8 cellular contexts compared by ENCODE assay signal in genomic region chr15:25790003-25790660, GRCh38.
A peak's percentile ranks its signal among the peaks of the same experiment; 100 is the strongest.
DNase-seq lines count a peak whose midpoint lies in the region; ATAC-seq, FAIRE-seq and TF ChIP-seq lines count a peak whose summit lies in the region.

No MANE protein-coding gene starts in this region.

- POLR2A ChIA-PET in OCI-LY7 (lab: Charles Lee): interaction anchor here (1.7 kb wide), 1 partner anchor 13 kb away, joined by 3 read pairs; no protein-coding TSS in a partner anchor

- H3K4me1 ChIP-seq in OCI-LY7 (ENCODE audit: insufficient read depth, low read length, poor library complexity, severe bottlenecking): peaks cover 47% of the 10 kb centered on the region
- H3K4me1 ChIP-seq in colonic mucosa: no peaks in the 10 kb centered on the region
- H3K4me1 ChIP-seq in osteoblast (ENCODE audit: insufficient read depth, low read length): peaks cover 62% of the 10 kb centered on the region

- H3K4me2 ChIP-seq in OCI-LY7 (ENCODE audit: low read length) (peak overlapping the region; percentile 24), osteoblast (ENCODE audit: insufficient read depth, low read length) (peak overlapping the region; percentile 68)

- FAIRE-seq in GM12892 (lab: Jason Lieb, UNC): no peak

- no TSS peak for BruUV-seq in OCI-LY7 (replicated peaks; lab: Mats Ljungman, UMichigan)

- H3K27me3 ChIP-seq in colonic mucosa (no peaks in the 10 kb centered on the region), osteoblast (ENCODE audit: insufficient read depth, low read length) (no peaks in the 10 kb centered on the region)

- intact Hi-C loops in OCI-LY7 (cut with micrococcal nuclease; ENCODE audit: unreplicated experiment): loop anchor here (5.0 kb wide), 1 partner anchor 48 kb away; no protein-coding TSS in a partner anchor
- intact Hi-C loops in colonic mucosa (cut with DNase I): no loop called here

- CTCF ChIA-PET in OCI-LY7 (lab: Charles Lee; ENCODE audit: unreplicated experiment): no interaction called here

- H3K79me2 ChIP-seq in OCI-LY7 (ENCODE audit: insufficient read depth, low read depth, low read length) (no peaks in the 10 kb centered on the region), osteoblast (ENCODE audit: insufficient read depth, low read length) (peaks cover 54% of the 10 kb centered on the region)

- no peak for TF ChIP-seq POLR2A in GM12892 (IDR thresholded peaks at IDR 0.05; ENCODE audit: low read depth, low read length)

- H2AFZ ChIP-seq in OCI-LY7 (ENCODE audit: low read length) (peak overlapping the region; percentile 42; the same call in 1 of the 2 replicates), osteoblast (ENCODE audit: low read length) (no peak overlapping the region)

- H3K4me3 ChIP-seq in OCI-LY7 (ENCODE audit: low read depth, low read length, poor library complexity, severe bottlenecking) (no peak overlapping the region), colonic mucosa (no peak overlapping the region), osteoblast (ENCODE audit: insufficient read depth, low read length) (peak overlapping the region; percentile 51)

- H3K27ac ChIP-seq in OCI-LY7 (ENCODE audit: low read depth, low read length, poor library complexity, severe bottlenecking) (no peak overlapping the region), colonic mucosa (peak overlapping the region; percentile 57), osteoblast (ENCODE audit: low read depth, low read length) (peak overlapping the region; percentile 96)

- H3K9me3 ChIP-seq in OCI-LY7 (ENCODE audit: low read length) (no peaks in the 10 kb centered on the region), colonic mucosa (no peaks in the 10 kb centered on the region), osteoblast (ENCODE audit: low read depth, low read length) (no peaks in the 10 kb centered on the region)

- no peak overlapping the region for H3K9ac ChIP-seq in colonic mucosa (ENCODE audit: low read depth in 2 of 2, low read length in 2 of 2)

- H3K36me3 ChIP-seq in OCI-LY7 (ENCODE audit: insufficient read depth, low read length) (no peaks in the 10 kb centered on the region), colonic mucosa (no peaks in the 10 kb centered on the region), osteoblast (ENCODE audit: insufficient read depth, low read length) (no peaks in the 10 kb centered on the region)

- no peaks in the 10 kb centered on the region for H3K9me2 ChIP-seq in OCI-LY7 (ENCODE audit: insufficient read depth, low read length)

- 0 out of 2 replicates have a peak, but pooled peaks have one; percentile 12 for TF ChIP-seq CTCF in OCI-LY7 (conservative IDR thresholded peaks at IDR 0.05; ENCODE audit: low read length)
- TF ChIP-seq CTCF in colonic mucosa (IDR thresholded peaks at IDR 0.05): no peak
- TF ChIP-seq CTCF in osteoblast (IDR thresholded peaks at IDR 0.05; ENCODE audit: extremely low read depth, low read depth, low read length): peak; percentile 9

- no peaks in the 10 kb centered on the region for H4K20me1 ChIP-seq in OCI-LY7 (ENCODE audit: insufficient read depth, low read length)
- no peaks in the 10 kb centered on the region for H4K20me1 ChIP-seq in osteoblast (ENCODE audit: insufficient read depth, low read length)

- ATAC-seq in HG03432 (IDR thresholded peaks at IDR 0.05; ENCODE audit: unreplicated experiment) (no peak), GM19395 (IDR thresholded peaks at IDR 0.05; ENCODE audit: unreplicated experiment) (no peak)

- peak; percentile 90 for DNase-seq in AG08395 (ENCODE audit: low spot score)
- peak; percentile 34 for DNase-seq in OCI-LY7 (ENCODE audit: low spot score)
- DNase-seq in colonic mucosa: peak; percentile 42
- peak; percentile 95 for DNase-seq in osteoblast (ENCODE audit: insufficient read length, low spot score, missing footprints)
- DNase-seq in Kasumi-1 (lab: John Stamatoyannopoulos, UW): no peak
- DNase-seq in GM12892 (ENCODE audit: insufficient read length): no peak

Comparison
In these comparisons a context has a peak if more than half of its experiments do, and no peak if none do; other contexts are left out.
1. DNase-seq: peak in AG08395 (single experiment), OCI-LY7 (single experiment), colonic mucosa (single experiment) and osteoblast (single experiment); none in Kasumi-1 (0 of 2) and GM12892 (single experiment).